ENCODE assay signal across 1 cellular context in the genomic region with DNA sequence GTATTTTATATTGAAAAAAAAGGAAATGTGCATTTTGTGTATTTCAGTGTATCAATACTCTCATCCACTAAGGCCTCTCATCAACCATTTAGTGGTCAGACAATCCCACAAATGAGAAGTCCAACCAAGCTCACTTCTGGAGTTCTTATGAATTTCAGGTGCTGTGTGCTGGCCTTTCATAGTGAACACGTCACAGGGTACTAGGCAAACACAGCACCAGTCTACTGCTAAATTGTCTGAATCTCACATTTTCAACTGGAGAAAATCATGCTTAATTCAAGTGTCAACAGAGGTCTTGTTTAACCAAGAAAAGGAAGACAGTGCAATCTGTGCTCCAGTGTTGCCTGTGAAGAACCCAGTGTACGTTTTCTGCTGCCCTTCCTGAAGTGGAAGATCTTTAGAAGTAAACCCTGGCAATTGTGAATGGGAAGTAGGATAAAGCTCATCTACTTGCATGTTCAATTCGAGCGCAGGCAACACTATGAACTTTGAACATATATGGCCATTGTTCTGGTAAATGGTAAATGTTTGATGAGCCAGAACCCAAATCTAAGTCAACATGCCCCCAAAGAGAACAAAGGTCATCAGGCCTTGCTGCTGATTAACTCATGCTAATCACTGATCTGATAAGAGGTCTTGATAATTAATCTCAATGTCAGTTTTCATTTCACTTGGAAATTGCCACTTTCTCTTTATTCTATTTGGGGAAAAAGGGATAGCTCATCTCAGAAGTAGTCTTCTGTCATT.
A peak's percentile ranks its signal among the peaks of the same experiment; 100 is the strongest.
TF ChIP-seq lines count a peak whose summit lies in the region.

No MANE protein-coding gene starts in this region.

TF ChIP-seq in HepG2, 621 proteins besides CTCF, POLR2A, EP300 and RAD21 (continued from another document):
- TF ChIP-seq, protein P1, sequence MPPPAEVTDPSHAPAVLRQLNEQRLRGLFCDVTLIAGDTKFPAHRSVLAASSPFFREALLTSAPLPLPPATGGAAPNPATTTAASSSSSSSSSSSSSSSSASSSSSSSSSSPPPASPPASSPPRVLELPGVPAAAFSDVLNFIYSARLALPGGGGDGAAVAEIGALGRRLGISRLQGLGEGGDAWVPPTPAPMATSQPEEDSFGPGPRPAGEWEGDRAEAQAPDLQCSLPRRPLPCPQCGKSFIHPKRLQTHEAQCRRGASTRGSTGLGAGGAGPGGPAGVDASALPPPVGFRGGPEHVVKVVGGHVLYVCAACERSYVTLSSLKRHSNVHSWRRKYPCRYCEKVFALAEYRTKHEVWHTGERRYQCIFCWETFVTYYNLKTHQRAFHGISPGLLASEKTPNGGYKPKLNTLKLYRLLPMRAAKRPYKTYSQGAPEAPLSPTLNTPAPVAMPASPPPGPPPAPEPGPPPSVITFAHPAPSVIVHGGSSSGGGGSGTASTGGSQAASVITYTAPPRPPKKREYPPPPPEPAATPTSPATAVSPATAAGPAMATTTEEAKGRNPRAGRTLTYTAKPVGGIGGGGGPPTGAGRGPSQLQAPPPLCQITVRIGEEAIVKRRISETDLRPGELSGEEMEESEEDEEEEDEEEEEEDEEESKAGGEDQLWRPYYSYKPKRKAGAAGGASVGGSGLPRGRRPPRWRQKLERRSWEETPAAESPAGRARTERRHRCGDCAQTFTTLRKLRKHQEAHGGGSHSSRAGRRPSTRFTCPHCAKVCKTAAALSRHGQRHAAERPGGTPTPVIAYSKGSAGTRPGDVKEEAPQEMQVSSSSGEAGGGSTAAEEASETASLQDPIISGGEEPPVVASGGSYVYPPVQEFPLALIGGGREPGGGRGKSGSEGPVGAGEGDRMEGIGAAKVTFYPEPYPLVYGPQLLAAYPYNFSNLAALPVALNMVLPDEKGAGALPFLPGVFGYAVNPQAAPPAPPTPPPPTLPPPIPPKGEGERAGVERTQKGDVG (CRISPR knock-in tag; IDR thresholded peaks at IDR 0.05; ENCODE audit: borderline replicate concordance) = no peak
- no peak; the same call in 1 of the 2 replicates for TF ChIP-seq ZNF44 (CRISPR knock-in tag; IDR thresholded peaks at IDR 0.05)
- no peak for TF ChIP-seq ZNF879 (CRISPR knock-in tag; IDR thresholded peaks at IDR 0.05)
- no peak for TF ChIP-seq SAFB2 (CRISPR knock-in tag; IDR thresholded peaks at IDR 0.05; ENCODE audit: borderline replicate concordance, low read depth)
- no peak for TF ChIP-seq ATAD3A (CRISPR knock-in tag; IDR thresholded peaks at IDR 0.05)
- TF ChIP-seq, protein P2, sequence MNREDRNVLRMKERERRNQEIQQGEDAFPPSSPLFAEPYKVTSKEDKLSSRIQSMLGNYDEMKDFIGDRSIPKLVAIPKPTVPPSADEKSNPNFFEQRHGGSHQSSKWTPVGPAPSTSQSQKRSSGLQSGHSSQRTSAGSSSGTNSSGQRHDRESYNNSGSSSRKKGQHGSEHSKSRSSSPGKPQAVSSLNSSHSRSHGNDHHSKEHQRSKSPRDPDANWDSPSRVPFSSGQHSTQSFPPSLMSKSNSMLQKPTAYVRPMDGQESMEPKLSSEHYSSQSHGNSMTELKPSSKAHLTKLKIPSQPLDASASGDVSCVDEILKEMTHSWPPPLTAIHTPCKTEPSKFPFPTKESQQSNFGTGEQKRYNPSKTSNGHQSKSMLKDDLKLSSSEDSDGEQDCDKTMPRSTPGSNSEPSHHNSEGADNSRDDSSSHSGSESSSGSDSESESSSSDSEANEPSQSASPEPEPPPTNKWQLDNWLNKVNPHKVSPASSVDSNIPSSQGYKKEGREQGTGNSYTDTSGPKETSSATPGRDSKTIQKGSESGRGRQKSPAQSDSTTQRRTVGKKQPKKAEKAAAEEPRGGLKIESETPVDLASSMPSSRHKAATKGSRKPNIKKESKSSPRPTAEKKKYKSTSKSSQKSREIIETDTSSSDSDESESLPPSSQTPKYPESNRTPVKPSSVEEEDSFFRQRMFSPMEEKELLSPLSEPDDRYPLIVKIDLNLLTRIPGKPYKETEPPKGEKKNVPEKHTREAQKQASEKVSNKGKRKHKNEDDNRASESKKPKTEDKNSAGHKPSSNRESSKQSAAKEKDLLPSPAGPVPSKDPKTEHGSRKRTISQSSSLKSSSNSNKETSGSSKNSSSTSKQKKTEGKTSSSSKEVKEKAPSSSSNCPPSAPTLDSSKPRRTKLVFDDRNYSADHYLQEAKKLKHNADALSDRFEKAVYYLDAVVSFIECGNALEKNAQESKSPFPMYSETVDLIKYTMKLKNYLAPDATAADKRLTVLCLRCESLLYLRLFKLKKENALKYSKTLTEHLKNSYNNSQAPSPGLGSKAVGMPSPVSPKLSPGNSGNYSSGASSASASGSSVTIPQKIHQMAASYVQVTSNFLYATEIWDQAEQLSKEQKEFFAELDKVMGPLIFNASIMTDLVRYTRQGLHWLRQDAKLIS (CRISPR knock-in tag; IDR thresholded peaks at IDR 0.05) = no peak
- no peak for TF ChIP-seq ZNF501 (CRISPR knock-in tag; IDR thresholded peaks at IDR 0.05)
- no peak for TF ChIP-seq BORCS8-MEF2B (CRISPR knock-in tag; IDR thresholded peaks at IDR 0.05)
- TF ChIP-seq TCF12 (IDR thresholded peaks at IDR 0.05) = no peak
- peak; percentile 35; the same call in 1 of the 2 replicates for TF ChIP-seq TCF12 (CRISPR knock-in tag; IDR thresholded peaks at IDR 0.05)
- peak; percentile 85 for TF ChIP-seq TARDBP (CRISPR knock-in tag; IDR thresholded peaks at IDR 0.05)
- 0 out of 2 replicates have a peak, but pooled peaks have one; percentile 35 for TF ChIP-seq ZSCAN30 (CRISPR knock-in tag; IDR thresholded peaks at IDR 0.05)
- no peak for TF ChIP-seq ZNF333 (CRISPR knock-in tag; IDR thresholded peaks at IDR 0.05; ENCODE audit: borderline replicate concordance)
- peak; percentile 83 for TF ChIP-seq ERF (CRISPR knock-in tag; IDR thresholded peaks at IDR 0.05)
- no peak for TF ChIP-seq SSRP1 (CRISPR knock-in tag; IDR thresholded peaks at IDR 0.05)
- TF ChIP-seq WIZ (CRISPR knock-in tag; IDR thresholded peaks at IDR 0.05) = peak; percentile 65
- TF ChIP-seq, protein P3, sequence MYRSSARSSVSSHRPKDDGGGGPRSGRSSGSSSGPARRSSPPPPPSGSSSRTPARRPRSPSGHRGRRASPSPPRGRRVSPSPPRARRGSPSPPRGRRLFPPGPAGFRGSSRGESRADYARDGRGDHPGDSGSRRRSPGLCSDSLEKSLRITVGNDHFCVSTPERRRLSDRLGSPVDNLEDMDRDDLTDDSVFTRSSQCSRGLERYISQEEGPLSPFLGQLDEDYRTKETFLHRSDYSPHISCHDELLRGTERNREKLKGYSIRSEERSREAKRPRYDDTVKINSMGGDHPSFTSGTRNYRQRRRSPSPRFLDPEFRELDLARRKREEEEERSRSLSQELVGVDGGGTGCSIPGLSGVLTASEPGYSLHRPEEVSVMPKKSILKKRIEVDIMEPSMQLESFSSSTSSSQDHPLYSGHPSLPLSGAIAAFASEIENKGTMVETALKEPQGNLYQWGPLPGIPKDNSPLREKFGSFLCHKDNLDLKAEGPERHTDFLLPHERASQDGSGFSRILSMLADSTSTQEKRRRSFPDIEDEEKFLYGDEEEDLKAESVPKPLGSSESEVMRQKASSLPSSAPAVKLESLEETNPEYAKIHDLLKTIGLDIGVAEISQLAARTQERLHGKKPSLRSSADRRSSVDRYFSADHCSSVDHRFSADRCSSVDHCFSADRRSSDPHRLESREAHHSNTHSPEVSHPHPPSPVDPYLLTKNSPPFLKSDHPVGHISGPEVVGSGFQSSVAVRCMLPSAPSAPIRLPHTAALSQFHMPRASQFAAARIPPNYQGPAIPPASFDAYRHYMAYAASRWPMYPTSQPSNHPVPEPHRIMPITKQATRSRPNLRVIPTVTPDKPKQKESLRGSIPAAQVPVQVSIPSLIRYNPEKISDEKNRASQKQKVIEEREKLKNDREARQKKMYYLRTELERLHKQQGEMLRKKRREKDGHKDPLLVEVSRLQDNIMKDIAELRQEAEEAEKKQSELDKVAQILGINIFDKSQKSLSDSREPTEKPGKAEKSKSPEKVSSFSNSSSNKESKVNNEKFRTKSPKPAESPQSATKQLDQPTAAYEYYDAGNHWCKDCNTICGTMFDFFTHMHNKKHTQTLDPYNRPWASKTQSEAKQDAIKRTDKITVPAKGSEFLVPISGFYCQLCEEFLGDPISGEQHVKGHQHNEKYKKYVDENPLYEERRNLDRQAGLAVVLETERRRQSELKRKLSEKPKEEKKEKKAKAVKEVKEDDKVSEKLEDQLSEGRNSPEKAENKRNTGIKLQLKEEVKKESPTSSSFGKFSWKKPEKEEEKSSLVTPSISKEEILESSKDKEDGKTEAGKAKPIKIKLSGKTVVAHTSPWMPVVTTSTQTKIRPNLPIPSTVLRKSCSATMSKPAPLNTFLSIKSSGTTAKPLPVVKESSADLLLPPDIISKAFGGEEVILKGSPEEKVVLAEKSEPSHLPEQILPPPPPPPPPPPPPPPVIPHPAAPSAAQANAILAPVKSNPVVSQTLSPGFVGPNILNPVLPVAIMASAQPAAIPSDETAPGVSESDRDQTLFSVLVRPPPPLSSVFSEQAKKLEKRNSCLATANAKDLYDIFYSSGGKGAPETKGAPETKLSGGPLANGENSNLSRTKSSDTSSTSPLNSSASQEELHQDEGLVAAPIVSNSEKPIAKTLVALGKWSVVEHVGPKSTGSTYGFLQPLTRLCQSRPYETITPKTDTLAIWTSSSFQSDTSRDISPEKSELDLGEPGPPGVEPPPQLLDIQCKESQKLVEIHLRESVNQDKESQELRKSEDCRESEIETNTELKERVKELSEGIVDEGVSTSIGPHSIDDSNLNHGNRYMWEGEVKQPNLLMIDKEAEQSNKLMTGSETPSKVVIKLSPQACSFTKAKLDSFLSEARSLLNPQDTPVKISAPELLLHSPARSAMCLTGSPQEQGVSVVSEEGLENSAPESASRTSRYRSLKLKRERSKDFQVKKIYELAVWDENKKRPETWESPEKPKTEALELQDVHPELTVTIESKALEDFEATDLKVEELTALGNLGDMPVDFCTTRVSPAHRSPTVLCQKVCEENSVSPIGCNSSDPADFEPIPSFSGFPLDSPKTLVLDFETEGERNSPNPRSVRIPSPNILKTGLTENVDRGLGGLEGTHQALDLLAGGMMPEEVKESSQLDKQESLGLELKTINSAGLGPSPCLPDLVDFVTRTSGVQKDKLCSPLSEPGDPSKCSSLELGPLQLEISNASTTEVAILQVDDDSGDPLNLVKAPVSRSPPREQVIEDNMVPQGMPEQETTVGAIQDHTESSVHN (CRISPR knock-in tag; IDR thresholded peaks at IDR 0.05) = no peak
- no peak for TF ChIP-seq ZNF224 (CRISPR knock-in tag; IDR thresholded peaks at IDR 0.05)
- TF ChIP-seq TOPORS (CRISPR knock-in tag; IDR thresholded peaks at IDR 0.05) = no peak
- TF ChIP-seq, protein P4, sequence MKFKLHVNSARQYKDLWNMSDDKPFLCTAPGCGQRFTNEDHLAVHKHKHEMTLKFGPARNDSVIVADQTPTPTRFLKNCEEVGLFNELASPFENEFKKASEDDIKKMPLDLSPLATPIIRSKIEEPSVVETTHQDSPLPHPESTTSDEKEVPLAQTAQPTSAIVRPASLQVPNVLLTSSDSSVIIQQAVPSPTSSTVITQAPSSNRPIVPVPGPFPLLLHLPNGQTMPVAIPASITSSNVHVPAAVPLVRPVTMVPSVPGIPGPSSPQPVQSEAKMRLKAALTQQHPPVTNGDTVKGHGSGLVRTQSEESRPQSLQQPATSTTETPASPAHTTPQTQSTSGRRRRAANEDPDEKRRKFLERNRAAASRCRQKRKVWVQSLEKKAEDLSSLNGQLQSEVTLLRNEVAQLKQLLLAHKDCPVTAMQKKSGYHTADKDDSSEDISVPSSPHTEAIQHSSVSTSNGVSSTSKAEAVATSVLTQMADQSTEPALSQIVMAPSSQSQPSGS (CRISPR knock-in tag; IDR thresholded peaks at IDR 0.05) = peak; percentile 89
- TF ChIP-seq, protein P5, sequence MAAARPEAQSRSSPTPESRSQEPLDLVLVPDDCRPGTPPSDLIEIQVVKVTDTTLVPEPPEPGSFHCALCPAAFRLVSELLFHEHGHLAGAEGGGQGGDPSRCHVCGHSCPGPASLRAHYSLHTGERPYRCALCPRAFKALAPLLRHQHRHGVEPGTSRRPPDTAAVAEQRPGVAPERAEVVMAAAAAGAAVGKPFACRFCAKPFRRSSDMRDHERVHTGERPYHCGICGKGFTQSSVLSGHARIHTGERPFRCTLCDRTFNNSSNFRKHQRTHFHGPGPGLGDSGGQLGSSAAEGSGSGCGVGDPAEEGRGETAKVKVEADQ (CRISPR knock-in tag; IDR thresholded peaks at IDR 0.05; ENCODE audit: borderline replicate concordance) = no peak; the same call in 1 of the 2 replicates
